ENCODE assay signal across 14 cellular contexts in genomic region chr18:12628706-12629702, GRCh38. TPM values are rescaled to one million over a fixed set of nuclear protein-coding genes. Genes with fewer than 3 reads are reported as not detected.
DNase-seq lines count a peak whose midpoint lies in the region; TF ChIP-seq lines count a peak whose summit lies in the region.
"Had no signal": no experiment of that assay in that cellular context is flagged by ENCODE, and none has a peak within 500 bp of the region (broad histone marks: within the 10 kb centered on the region; RNA-seq: fewer than 3 reads in every experiment).

No MANE protein-coding gene starts in this region.

- no peaks in the 10 kb centered on the region for H3K36me3 ChIP-seq in right atrium auricular region
- H3K36me3 ChIP-seq in PC-9 (ENCODE audit: low read depth), result no peaks in the 10 kb centered on the region
- H3K36me3 ChIP-seq: ovary had no signal

- H3K4me1 ChIP-seq in right atrium auricular region (no peaks in the 10 kb centered on the region), PC-9 (replicated peaks; ENCODE audit: insufficient read depth) (no peaks in the 10 kb centered on the region)

- H3K27ac ChIP-seq in AG04450 (ENCODE audit: low read depth, low read length), result peak overlapping the region; percentile 53
- no peak overlapping the region for H3K27ac ChIP-seq in right atrium auricular region
- H3K27ac ChIP-seq in PC-9, result no peak overlapping the region
- H3K27ac ChIP-seq: ovary had no signal

- no TSS peak for BruUV-seq in PC-9 (replicated peaks; lab: Mats Ljungman, UMichigan)

- no peaks in the 10 kb centered on the region for H4K20me1 ChIP-seq in PC-9 (ENCODE audit: insufficient read depth)

- H3K4me3 ChIP-seq in AG04450 (ENCODE audit: low read depth, low read length) (no peak overlapping the region; the same call in 1 of the 2 replicates), cardiac fibroblast (replicated peaks in 1 of 2; ENCODE audit: low read depth in 2 of 2, low read length in 2 of 2) (no peak overlapping the region), right atrium auricular region (no peak overlapping the region), PC-9 (no peak overlapping the region)
- H3K4me3 ChIP-seq: ovary had no signal

- no peaks in the 10 kb centered on the region for H3K27me3 ChIP-seq in AG04450 (ENCODE audit: control insufficient read depth, insufficient read depth, low read length)
- no peaks in the 10 kb centered on the region for H3K27me3 ChIP-seq in right atrium auricular region
- H3K27me3 ChIP-seq in PC-9 (ENCODE audit: insufficient read depth, low read depth), result no peaks in the 10 kb centered on the region
- H3K27me3 ChIP-seq: ovary had no signal

- H2AFZ ChIP-seq in PC-9, result no peak overlapping the region

- no peaks in the 10 kb centered on the region for H3K79me2 ChIP-seq in PC-9 (ENCODE audit: low read depth)

- no peak overlapping the region for H3K27ac Mint-ChIP-seq in activated T-helper 1 cell treated with anti-CD3 and anti-CD28 coated beads, Interleukin-12 subunit alpha, Interleukin-12 subunit beta, Interleukin-2, Interleukin-4 antibody, amounts not matched to agents 30 ng/mL and 10 ng/mL and 1 ng/mL, durations not matched to agents 14 hours and 24 hours and 36 hours
- H3K27ac Mint-ChIP-seq: stimulated activated memory B cell treated with anti-CD40 and anti-IgM and Interleukin-4, amounts not matched to agents 10 μg/mL and 1 μg/mL and 100 μg/mL, for 72 hours had no signal

- DNase-seq in AG04450 (ENCODE audit: low read depth, low spot score), result peak; percentile 34
- DNase-seq in NCI-H2227 (lab: John Stamatoyannopoulos, UW; ENCODE audit: unreplicated experiment), result peak; percentile 46
- peak; percentile 52 to 81 for DNase-seq in cardiac fibroblast (ENCODE audit: low read depth in 2 of 2)
- DNase-seq in kidney glomerular epithelial cell (lab: John Stamatoyannopoulos, UW), result peak; percentile 54
- no peak for DNase-seq in UCSD-AML1 (lab: John Stamatoyannopoulos, UW; ENCODE audit: unreplicated experiment)
- no peak for DNase-seq in activated T-helper 1 cell treated with anti-CD3 and anti-CD28 coated beads, Interleukin-12 subunit alpha, Interleukin-12 subunit beta, Interleukin-2, Interleukin-4 antibody, amounts not matched to agents 30 ng/mL and 10 ng/mL and 1 ng/mL, durations not matched to agents 14 hours and 24 hours and 36 hours (ENCODE audit: low spot score)
- DNase-seq in right atrium auricular region (ENCODE audit: low spot score), result no peak
- DNase-seq in PC-9, result no peak
- DNase-seq: activated CD4-positive, CD25-positive, alpha-beta regulatory T cell treated with anti-CD3 and anti-CD28 coated beads, Interleukin-2, amount 50 U/mL, for 72 hours; C1 segment of cervical spinal cord; NCI-H1436 treated with DMSO at 0.1 percent for 48 hours; ovary; stimulated activated CD4-positive, alpha-beta T cell treated with anti-CD3 and anti-CD28 coated beads, Interleukin-2, amount 100 ng/mL, for 24 hours had no signal

- CTCF ChIA-PET in AG04450 (lab: Charles Lee), result interaction anchor here (0.8 kb wide), 1 partner anchor 12 kb away, joined by 3 read pairs; no protein-coding TSS in a partner anchor
- CTCF ChIA-PET in PC-9 (lab: Charles Lee), result no interaction called here

- H3K4me3 Mint-ChIP-seq in activated T-helper 1 cell treated with anti-CD3 and anti-CD28 coated beads, Interleukin-12 subunit alpha, Interleukin-12 subunit beta, Interleukin-2, Interleukin-4 antibody, amounts not matched to agents 30 ng/mL and 10 ng/mL and 1 ng/mL, durations not matched to agents 14 hours and 24 hours and 36 hours, result no peak overlapping the region
- H3K4me3 Mint-ChIP-seq: stimulated activated memory B cell treated with anti-CD40 and anti-IgM and Interleukin-4, amounts not matched to agents 10 μg/mL and 1 μg/mL and 100 μg/mL, for 72 hours had no signal

- H3K36me3 Mint-ChIP-seq in activated T-helper 1 cell treated with anti-CD3 and anti-CD28 coated beads, Interleukin-12 subunit alpha, Interleukin-12 subunit beta, Interleukin-2, Interleukin-4 antibody, amounts not matched to agents 30 ng/mL and 10 ng/mL and 1 ng/mL, durations not matched to agents 14 hours and 24 hours and 36 hours (ENCODE audit: low read depth), result no peaks in the 10 kb centered on the region

- intact Hi-C loops in activated T-helper 1 cell treated with anti-CD3 and anti-CD28 coated beads, Interleukin-12 subunit alpha, Interleukin-12 subunit beta, Interleukin-2, Interleukin-4 antibody, amounts not matched to agents 30 ng/mL and 10 ng/mL and 1 ng/mL, durations not matched to agents 14 hours and 24 hours and 36 hours (cut with micrococcal nuclease), result no loop called here
- intact Hi-C loops in PC-9 (cut with micrococcal nuclease; ENCODE audit: unreplicated experiment), result no loop called here

- no peaks in the 10 kb centered on the region for H3K9me3 Mint-ChIP-seq in activated T-helper 1 cell treated with anti-CD3 and anti-CD28 coated beads, Interleukin-12 subunit alpha, Interleukin-12 subunit beta, Interleukin-2, Interleukin-4 antibody, amounts not matched to agents 30 ng/mL and 10 ng/mL and 1 ng/mL, durations not matched to agents 14 hours and 24 hours and 36 hours
- H3K9me3 Mint-ChIP-seq: stimulated activated memory B cell treated with anti-CD40 and anti-IgM and Interleukin-4, amounts not matched to agents 10 μg/mL and 1 μg/mL and 100 μg/mL, for 72 hours had no signal

- H3F3A ChIP-seq in PC-9 (ENCODE audit: insufficient read depth, low read depth), result no peaks in the 10 kb centered on the region

- no peaks in the 10 kb centered on the region for H3K9me2 ChIP-seq in PC-9 (ENCODE audit: insufficient read depth)

- no peak for TF ChIP-seq CTCF in AG04450 (IDR thresholded peaks at IDR 0.05; ENCODE audit: low read depth, low read length)
- no peak for TF ChIP-seq CTCF in cardiac fibroblast (IDR thresholded peaks at IDR 0.05; ENCODE audit: low read depth, low read length)
- no peak for TF ChIP-seq CTCF in right atrium auricular region (IDR thresholded peaks at IDR 0.05)
- TF ChIP-seq CTCF in PC-9 (conservative IDR thresholded peaks at IDR 0.05), result no peak

- H3K9me3 ChIP-seq in AG04450 (ENCODE audit: control insufficient read depth, insufficient read depth, low read length), result no peaks in the 10 kb centered on the region
- H3K9me3 ChIP-seq in right atrium auricular region, result no peaks in the 10 kb centered on the region
- H3K9me3 ChIP-seq in PC-9 (ENCODE audit: insufficient read depth, low read depth), result no peaks in the 10 kb centered on the region
- H3K9me3 ChIP-seq: ovary had no signal

- POLR2A ChIA-PET in AG04450 (lab: Yijun Ruan, JAX) (interaction anchor here (1.8 kb wide), 1 partner anchor 11 kb away, joined by 4 read pairs; no protein-coding TSS in a partner anchor), PC-9 (lab: Charles Lee; ENCODE audit: unreplicated experiment) (no interaction called here)

- no peaks in the 10 kb centered on the region for H3K4me1 Mint-ChIP-seq in activated T-helper 1 cell treated with anti-CD3 and anti-CD28 coated beads, Interleukin-12 subunit alpha, Interleukin-12 subunit beta, Interleukin-2, Interleukin-4 antibody, amounts not matched to agents 30 ng/mL and 10 ng/mL and 1 ng/mL, durations not matched to agents 14 hours and 24 hours and 36 hours (ENCODE audit: low read depth)
- H3K4me1 Mint-ChIP-seq: stimulated activated memory B cell treated with anti-CD40 and anti-IgM and Interleukin-4, amounts not matched to agents 10 μg/mL and 1 μg/mL and 100 μg/mL, for 72 hours had no signal

- peaks cover 4% of the 10 kb centered on the region for H3K27me3 Mint-ChIP-seq in activated T-helper 1 cell treated with anti-CD3 and anti-CD28 coated beads, Interleukin-12 subunit alpha, Interleukin-12 subunit beta, Interleukin-2, Interleukin-4 antibody, amounts not matched to agents 30 ng/mL and 10 ng/mL and 1 ng/mL, durations not matched to agents 14 hours and 24 hours and 36 hours (ENCODE audit: insufficient read depth)
- H3K27me3 Mint-ChIP-seq: stimulated activated memory B cell treated with anti-CD40 and anti-IgM and Interleukin-4, amounts not matched to agents 10 μg/mL and 1 μg/mL and 100 μg/mL, for 72 hours had no signal

- H3K4me2 ChIP-seq in PC-9, result no peak overlapping the region

RNA-seq across cellular contexts. Expression of gene SPIRE1, which starts 28.9 kb away (rescaled TPM):
- polyA plus RNA-seq in AG04450 (2011; rRNA removed), result 16.3 and 22.2 TPM in 2 replicates
- 23.8 and 25.5 TPM in 2 replicates for polyA minus RNA-seq in AG04450 (2011; rRNA and poly(A)+ RNA removed)
- total RNA-seq in activated T-helper 1 cell treated with anti-CD3 and anti-CD28 coated beads, Interleukin-12 subunit alpha, Interleukin-12 subunit beta, Interleukin-2, Interleukin-4 antibody, amounts not matched to agents 30 ng/mL and 10 ng/mL and 1 ng/mL, durations not matched to agents 14 hours and 24 hours and 36 hours, result 8.8 and 10.9 TPM in 2 replicates
- total RNA-seq in right atrium auricular region (10 to 100 TPM; 34.7 to 42.9 TPM), PC-9 (2021) (26.1 and 36.4 TPM in 2 replicates)

Comparison
In these comparisons a context has a peak if more than half of its experiments do, and no peak if none do; other contexts are left out.
1. DNase-seq: peak in AG04450 (single experiment), NCI-H2227 (single experiment), cardiac fibroblast (2 of 2) and kidney glomerular epithelial cell (single experiment); none in UCSD-AML1 (single experiment), activated T-helper 1 cell treated with anti-CD3 and anti-CD28 coated beads, Interleukin-12 subunit alpha, Interleukin-12 subunit beta, Interleukin-2, Interleukin-4 antibody, amounts not matched to agents 30 ng/mL and 10 ng/mL and 1 ng/mL, durations not matched to agents 14 hours and 24 hours and 36 hours (single experiment), right atrium auricular region (single experiment) and PC-9 (0 of 2).